28 cellular contexts compared by ENCODE assay signal in the genomic region with DNA sequence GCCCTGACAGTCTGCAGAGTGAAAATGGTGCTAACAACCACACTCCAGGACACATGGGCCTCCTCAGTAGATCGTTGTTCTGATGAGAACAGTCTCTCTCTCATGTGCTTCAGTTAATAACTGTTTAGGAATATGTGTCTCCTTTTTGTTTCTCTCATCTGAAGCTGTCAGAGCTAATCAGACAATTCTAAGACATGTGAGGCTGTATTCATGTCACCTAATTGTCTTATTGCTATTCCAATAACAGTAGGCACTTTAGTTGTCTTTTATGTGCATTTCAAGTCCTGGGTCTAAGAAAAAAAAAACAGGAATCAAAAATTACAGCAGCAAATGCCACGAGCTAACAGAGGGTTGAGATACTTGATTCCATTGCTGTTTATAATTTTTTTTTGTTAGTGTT.
"Had no signal": no experiment of that assay in that cellular context is flagged by ENCODE, and none has a peak within 500 bp of the region (broad histone marks: within the 10 kb centered on the region; RNA-seq: fewer than 3 reads in every experiment).

No MANE protein-coding gene starts in this region.

- H3K79me2 ChIP-seq: parathyroid adenoma had no signal

- H3K36me3 Mint-ChIP-seq: naive thymus-derived CD8-positive, alpha-beta T cell; natural killer cell treated with Interleukin-12 subunit alpha and Interleukin-12 subunit beta and Interleukin-15 and Interleukin-18, amount 100 ng/mL, for 72 hours; stimulated activated effector memory CD8-positive, alpha-beta T cell treated with anti-CD3 and anti-CD28 coated beads, Interleukin-12 subunit alpha, Interleukin-12 subunit beta, amount 100 ng/mL, for 72 hours; stimulated activated naive B cell treated with anti-CD40 and anti-IgM and Interleukin-4, amounts not matched to agents 10 μg/mL and 1 μg/mL and 100 μg/mL, for 72 hours had no signal

- H3K4me1 Mint-ChIP-seq: naive thymus-derived CD8-positive, alpha-beta T cell; nephron progenitor cell; stimulated activated effector memory CD8-positive, alpha-beta T cell treated with anti-CD3 and anti-CD28 coated beads, Interleukin-12 subunit alpha, Interleukin-12 subunit beta, amount 100 ng/mL, for 72 hours; stimulated activated naive B cell treated with anti-CD40 and anti-IgM and Interleukin-4, amounts not matched to agents 10 μg/mL and 1 μg/mL and 100 μg/mL, for 72 hours had no signal

- H3K27ac Mint-ChIP-seq: naive thymus-derived CD8-positive, alpha-beta T cell; natural killer cell treated with Interleukin-12 subunit alpha and Interleukin-12 subunit beta and Interleukin-15 and Interleukin-18, amount 100 ng/mL, for 72 hours; nephron progenitor cell; progenitor cell of endocrine pancreas; stimulated activated effector memory CD8-positive, alpha-beta T cell treated with anti-CD3 and anti-CD28 coated beads, Interleukin-12 subunit alpha, Interleukin-12 subunit beta, amount 100 ng/mL, for 72 hours; stimulated activated naive B cell treated with anti-CD40 and anti-IgM and Interleukin-4, amounts not matched to agents 10 μg/mL and 1 μg/mL and 100 μg/mL, for 72 hours; stimulated activated naive CD8-positive, alpha-beta T cell treated with anti-CD3 and anti-CD28 coated beads, Interleukin-15, Interleukin-2, amounts not matched to agents 100 ng/mL and 50 ng/mL, for 24 hours had no signal

- DNase-seq: naive thymus-derived CD8-positive, alpha-beta T cell; nephron progenitor cell; occipital lobe; ovary; posterior cingulate gyrus; psoas muscle; right cardiac atrium; right lobe of liver; sigmoid colon; small intestine; stimulated activated CD4-positive, alpha-beta T cell treated with anti-CD3 and anti-CD28 coated beads, Interleukin-15, amount 100 ng/mL, for 24 hours; stimulated activated CD4-positive, alpha-beta T cell treated with anti-CD3 and anti-CD28 coated beads, Interleukin-2, amount 100 ng/mL, for 24 hours; stimulated activated CD4-positive, alpha-beta T cell treated with anti-CD3 and anti-CD28 coated beads, Interleukin-2, amount 100 ng/mL, for 48 hours; stimulated activated CD4-positive, alpha-beta T cell treated with anti-CD3 and anti-CD28 coated beads, Interleukin-4, amount 100 ng/mL, for 24 hours; stimulated activated naive B cell treated with anti-CD40 and anti-IgM and Interleukin-4, amounts not matched to agents 10 μg/mL and 1 μg/mL and 100 μg/mL, for 72 hours; stimulated activated naive CD4-positive, alpha-beta T cell treated with Interleukin-2 at 50 U/mL for 16 hours; stomach; thyroid gland; trophoblast cell; upper lobe of left lung had no signal

- H3K27me3 ChIP-seq: ovary, right lobe of liver, sigmoid colon, stomach, thyroid gland, tibial nerve, upper lobe of left lung, vagina had no signal

- H3K9me3 Mint-ChIP-seq: naive thymus-derived CD8-positive, alpha-beta T cell; natural killer cell treated with Interleukin-12 subunit alpha and Interleukin-12 subunit beta and Interleukin-15 and Interleukin-18, amount 100 ng/mL, for 72 hours; nephron progenitor cell; stimulated activated effector memory CD8-positive, alpha-beta T cell treated with anti-CD3 and anti-CD28 coated beads, Interleukin-12 subunit alpha, Interleukin-12 subunit beta, amount 100 ng/mL, for 72 hours; stimulated activated naive CD8-positive, alpha-beta T cell treated with anti-CD3 and anti-CD28 coated beads, Interleukin-15, Interleukin-2, amounts not matched to agents 100 ng/mL and 50 ng/mL, for 24 hours had no signal

- ATAC-seq: naive thymus-derived CD8-positive, alpha-beta T cell; natural killer cell treated with Interleukin-12 subunit alpha and Interleukin-12 subunit beta and Interleukin-15 and Interleukin-18, amount 100 ng/mL, for 72 hours; psoas muscle; right cardiac atrium; right lobe of liver; stimulated activated effector memory CD8-positive, alpha-beta T cell treated with anti-CD3 and anti-CD28 coated beads, Interleukin-12 subunit alpha, Interleukin-12 subunit beta, amount 100 ng/mL, for 72 hours; stimulated activated naive B cell treated with anti-CD40 and anti-IgM and Interleukin-4, amounts not matched to agents 10 μg/mL and 1 μg/mL and 100 μg/mL, for 72 hours had no signal

- H3K27ac ChIP-seq: ovary, parathyroid adenoma, psoas muscle, right lobe of liver, sigmoid colon, stomach, thoracic aorta, thyroid gland, tibial nerve, upper lobe of left lung, vagina had no signal

- H3K9ac ChIP-seq: parathyroid adenoma had no signal

- H3K4me1 ChIP-seq: parathyroid adenoma, psoas muscle, right lobe of liver, sigmoid colon, stomach, thyroid gland, tibial nerve, upper lobe of left lung, vagina had no signal

- H3K4me3 Mint-ChIP-seq: naive thymus-derived CD8-positive, alpha-beta T cell; natural killer cell treated with Interleukin-12 subunit alpha and Interleukin-12 subunit beta and Interleukin-15 and Interleukin-18, amount 100 ng/mL, for 72 hours; nephron progenitor cell; stimulated activated effector memory CD8-positive, alpha-beta T cell treated with anti-CD3 and anti-CD28 coated beads, Interleukin-12 subunit alpha, Interleukin-12 subunit beta, amount 100 ng/mL, for 72 hours; stimulated activated naive B cell treated with anti-CD40 and anti-IgM and Interleukin-4, amounts not matched to agents 10 μg/mL and 1 μg/mL and 100 μg/mL, for 72 hours; stimulated activated naive CD8-positive, alpha-beta T cell treated with anti-CD3 and anti-CD28 coated beads, Interleukin-15, Interleukin-2, amounts not matched to agents 100 ng/mL and 50 ng/mL, for 24 hours had no signal

- H3K27me3 Mint-ChIP-seq: natural killer cell treated with Interleukin-12 subunit alpha and Interleukin-12 subunit beta and Interleukin-15 and Interleukin-18, amount 100 ng/mL, for 72 hours; progenitor cell of endocrine pancreas; stimulated activated naive B cell treated with anti-CD40 and anti-IgM and Interleukin-4, amounts not matched to agents 10 μg/mL and 1 μg/mL and 100 μg/mL, for 72 hours; stimulated activated naive CD8-positive, alpha-beta T cell treated with anti-CD3 and anti-CD28 coated beads, Interleukin-15, Interleukin-2, amounts not matched to agents 100 ng/mL and 50 ng/mL, for 24 hours had no signal

- H3K4me3 ChIP-seq: ovary, psoas muscle, right lobe of liver, sigmoid colon, stomach, thoracic aorta, thyroid gland, tibial nerve, upper lobe of left lung, vagina had no signal

- H3K9me3 ChIP-seq: ovary, psoas muscle, right lobe of liver, sigmoid colon, stomach, thoracic aorta, thyroid gland, tibial nerve, upper lobe of left lung, vagina had no signal

- H2AFZ ChIP-seq: parathyroid adenoma had no signal

- H3K36me3 ChIP-seq: ovary, right lobe of liver, sigmoid colon, stomach, thoracic aorta, thyroid gland, tibial nerve, upper lobe of left lung, vagina had no signal
